Comparison of ENCODE assay signal across 8 cellular contexts in the genomic region with DNA sequence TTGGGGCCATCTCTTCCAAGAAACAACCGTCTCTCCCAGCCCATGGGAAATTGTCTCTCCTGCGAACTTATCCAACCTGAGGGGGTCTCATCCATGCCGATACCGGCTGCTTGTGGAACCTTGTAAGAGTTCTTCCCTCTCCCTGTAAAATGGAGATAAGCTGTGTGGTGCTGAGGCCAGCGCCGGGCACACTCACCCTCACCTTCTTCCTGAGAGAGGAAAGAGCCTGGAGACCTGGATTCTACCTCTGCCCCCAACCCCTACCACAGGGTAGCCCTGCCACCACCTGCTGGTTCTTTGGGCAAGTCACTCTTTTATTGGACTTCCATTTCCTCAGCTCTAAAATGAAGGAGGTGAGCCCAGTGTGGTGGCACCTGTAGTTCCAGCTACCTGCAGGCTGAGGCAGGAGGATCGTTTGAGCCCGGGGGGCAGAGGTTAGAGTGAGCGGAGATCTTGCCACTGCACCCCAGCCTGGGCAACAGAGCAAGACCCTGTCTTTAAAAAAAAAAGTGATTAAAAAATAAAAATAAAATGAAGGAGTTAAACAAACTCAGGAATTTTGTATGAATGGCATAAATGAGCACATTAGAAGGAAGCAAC. TPM values are rescaled to one million over a fixed set of nuclear protein-coding genes. Genes with fewer than 3 reads are reported as not detected.
DNase-seq lines count a peak whose midpoint lies in the region; ATAC-seq, FAIRE-seq and TF ChIP-seq lines count a peak whose summit lies in the region.

No MANE protein-coding gene starts in this region.

- peak; percentile 19 for ATAC-seq in K562
- no peak for ATAC-seq in right lobe of liver
- ATAC-seq in upper lobe of right lung, result no peak
- ATAC-seq in aorta (ENCODE audit: low FRiP score), result no peak

- peaks cover 24% of the 10 kb centered on the region for H3K4me1 ChIP-seq in ACC112 (ENCODE audit: control insufficient read depth, insufficient read depth, low read length, unreplicated experiment)
- peaks cover 26 to 41% of the 10 kb centered on the region in 2 experiments for H3K4me1 ChIP-seq in K562 (replicated peaks in 1 of 2; ENCODE audit: control insufficient read depth in 2 of 2, insufficient read depth in 2 of 2, low read length in 2 of 2)
- peaks cover 0 to 4% (median 0%) of the 10 kb centered on the region in 4 donors for H3K4me1 ChIP-seq in right lobe of liver
- H3K4me1 ChIP-seq in upper lobe of right lung, result peaks cover 2% of the 10 kb centered on the region
- no peaks in the 10 kb centered on the region for H3K4me1 ChIP-seq in aorta (ENCODE audit: control insufficient read depth in 1 of 2, insufficient read depth in 2 of 2, low read length in 2 of 2)

- 24% methylated on average over 9 of the region's 9 CpGs for WGBS in K562 (ENCODE audit: insufficient coverage, low coverage, missing lambda C conversion rate)
- 40% methylated on average over 9 of the region's 9 CpGs for WGBS in right lobe of liver (ENCODE audit: insufficient coverage, low coverage, low lambda C conversion rate, missing lambda C conversion rate)
- WGBS in aorta, 2 donors, result 42 to 53% methylated on average over 9 of the region's 9 CpGs

- TF ChIP-seq RAD21 in K562 (CRISPR knock-in tag; conservative IDR thresholded peaks at IDR 0.05 in 1 of 2, IDR thresholded peaks at IDR 0.05 in 1 of 2), result peak in 1 of 2 experiments; percentile 40; a peak in 2 of 4 replicates

- H3K27ac ChIP-seq in ACC112 (ENCODE audit: low read depth, low read length) (peak overlapping the region; percentile 95), K562 (ENCODE audit: extremely low read depth, low read depth, low read length) (peak overlapping the region; percentile 76; the same call in 2 of the 3 replicates), right lobe of liver (peak overlapping the region; percentile 34 to 69 (median 40)), upper lobe of right lung (peak overlapping the region; percentile 74), aorta (ENCODE audit: low read depth in 1 of 2, low read length in 2 of 2) (peak overlapping the region in 1 of 2 donors; percentile 7)

- H3K9ac ChIP-seq in K562 (ENCODE audit: insufficient read depth in 1 of 2, low read depth in 2 of 2, low read length in 2 of 2), result peak overlapping the region; percentile 71 to 93

- no peaks in the 10 kb centered on the region for H3K27me3 ChIP-seq in ACC112 (ENCODE audit: insufficient read depth, low read length)
- no peaks in the 10 kb centered on the region for H3K27me3 ChIP-seq in K562 (ENCODE audit: control insufficient read depth in 2 of 2, insufficient read depth in 2 of 2, low read length in 2 of 2)
- no peaks in the 10 kb centered on the region for H3K27me3 ChIP-seq in right lobe of liver
- H3K27me3 ChIP-seq in upper lobe of right lung, result no peaks in the 10 kb centered on the region
- H3K27me3 ChIP-seq in aorta (ENCODE audit: control insufficient read depth in 1 of 2, insufficient read depth in 2 of 2, low read length in 1 of 2), result no peaks in the 10 kb centered on the region

- no peaks in the 10 kb centered on the region for H4K20me1 ChIP-seq in K562 (replicated peaks; ENCODE audit: control insufficient read depth, insufficient read depth, low read length)

- CTCF ChIA-PET in K562 (lab: Yijun Ruan, JAX; ENCODE audit: low intra/inter-chr PET ratio), result no interaction called here

- TF ChIP-seq POLR2A in K562 (conservative IDR thresholded peaks at IDR 0.05), result no peak
- TF ChIP-seq POLR2A in right lobe of liver (IDR thresholded peaks at IDR 0.05), result no peak

- peak overlapping the region; percentile 60 for H2AFZ ChIP-seq in ACC112 (ENCODE audit: low read length, unreplicated experiment)
- H2AFZ ChIP-seq in K562 (ENCODE audit: low read depth, low read length), result peak overlapping the region; percentile 99

- H3K79me2 ChIP-seq in ACC112 (ENCODE audit: control insufficient read depth, insufficient read depth, low read length, unreplicated experiment) (no peaks in the 10 kb centered on the region), K562 (ENCODE audit: control insufficient read depth, insufficient read depth, low read length) (no peaks in the 10 kb centered on the region)

- POLR2A ChIA-PET in K562 (lab: Yijun Ruan, JAX), result interaction anchor here (0.6 to 1.3 kb wide), 7 partner anchors 17 to 417 kb away, joined by 3 to 5 read pairs (median 4); a partner anchor contains a TSS

- TF ChIP-seq EP300 in K562 (IDR thresholded peaks at IDR 0.05; ENCODE audit: low read length), result no peak

- FAIRE-seq in K562 (lab: Jason Lieb, UNC), result no peak

- H3K36me3 ChIP-seq in ACC112 (ENCODE audit: insufficient read depth, low read length) (no peaks in the 10 kb centered on the region), K562 (ENCODE audit: control insufficient read depth, insufficient read depth, low read length) (no peaks in the 10 kb centered on the region), right lobe of liver (no peaks in the 10 kb centered on the region), upper lobe of right lung (no peaks in the 10 kb centered on the region), aorta (ENCODE audit: control insufficient read depth in 1 of 2, insufficient read depth in 2 of 2, low read length in 1 of 2) (no peaks in the 10 kb centered on the region)

- H3K4me2 ChIP-seq in K562 (ENCODE audit: insufficient read depth, low read length), result peak overlapping the region; percentile 93

- H3K4me3 ChIP-seq in ACC112 (ENCODE audit: low read depth, low read length) (peak overlapping the region; percentile 96), K562 (peak overlapping the region; percentile 47), right lobe of liver (peak overlapping the region in 1 of 3 donors; percentile 47), upper lobe of right lung (peak overlapping the region; percentile 54), aorta (ENCODE audit: low read length in 2 of 2) (no peak overlapping the region)

- intact Hi-C loops in K562 (cut with micrococcal nuclease) (loop anchor here (2.0 kb wide), 2 partner anchors 29 to 39 kb away; a partner anchor contains a TSS), right lobe of liver (cut with DNase I) (no loop called here), upper lobe of right lung (cut with DNase I) (no loop called here), aorta (cut with DNase I) (no loop called here)

- no peaks in the 10 kb centered on the region for H3K9me3 ChIP-seq in K562 (replicated peaks; ENCODE audit: control insufficient read depth, insufficient read depth, low read depth, low read length)
- no peaks in the 10 kb centered on the region for H3K9me3 ChIP-seq in right lobe of liver
- no peaks in the 10 kb centered on the region for H3K9me3 ChIP-seq in upper lobe of right lung
- H3K9me3 ChIP-seq in aorta (ENCODE audit: control insufficient read depth, low read length), result no peaks in the 10 kb centered on the region

- in situ Hi-C loops in K562 (cut with MboI), result loop anchor here (5.0 kb wide), 1 partner anchor 52 kb away; no protein-coding TSS in a partner anchor

- peak in 2 of 3 experiments; percentile 2 to 34; a peak in 2 of 6 replicates for TF ChIP-seq CTCF in K562 (IDR thresholded peaks at IDR 0.05 in 2 of 3, conservative IDR thresholded peaks at IDR 0.05 in 1 of 3; ENCODE audit: insufficient read depth in 2 of 3, low read depth in 1 of 3, low read length in 3 of 3)
- TF ChIP-seq CTCF in right lobe of liver (IDR thresholded peaks at IDR 0.05), result no peak
- no peak for TF ChIP-seq CTCF in upper lobe of right lung (IDR thresholded peaks at IDR 0.05)

- BruUV-seq in K562 (replicated peaks; lab: Mats Ljungman, UMichigan), result no TSS peak

- peak; percentile 29 for DNase-seq in HT-29 (ENCODE audit: low spot score)
- DNase-seq in K562 (ENCODE audit: extremely low read depth in 1 of 4, low spot score in 3 of 4), result peak in 1 of 4 experiments; percentile 43
- peak in 1 of 3 donors; percentile 16 for DNase-seq in right lobe of liver
- DNase-seq in upper lobe of right lung, result no peak
- no peak for DNase-seq in NCI-H446 treated with DMSO at 0.1 percent for 48 hours (lab: John Stamatoyannopoulos, UW)
- DNase-seq in NCI-H2081 treated with DMSO at 0.1 percent for 48 hours (lab: John Stamatoyannopoulos, UW), result no peak
- DNase-seq in aorta, result no peak

- H3K9me1 ChIP-seq in K562 (ENCODE audit: control insufficient read depth, insufficient read depth, low read length), result no peaks in the 10 kb centered on the region

TF ChIP-seq in K562, 482 proteins besides CTCF, POLR2A, EP300 and RAD21 (continues in another document):
- peak; percentile 19 for TF ChIP-seq CHD4 (IDR thresholded peaks at IDR 0.05; ENCODE audit: insufficient read depth, insufficient replicate concordance, low read depth, low read length, poor library complexity, severe bottlenecking)

RNA-seq across cellular contexts. Expression of a gene that starts 38.4 kb away (rescaled TPM):
- total RNA-seq in HT-29 (2014; rRNA removed; shearing (Covaris generic)), result 548 and 565 TPM in 2 replicates
- total RNA-seq in K562 (2011; cell fraction: chromatin; rRNA removed; ENCODE audit: low replicate concordance), result 516 and 975 TPM in 2 replicates
- 1,506 and 1,517 TPM in 2 replicates for total RNA-seq in K562 (2011; cell fraction: nucleolus; rRNA removed)
- 977 and 1,240 TPM in 2 replicates for total RNA-seq in K562 (2011; cell fraction: nucleoplasm; rRNA removed)
- 300 and 431 TPM in 2 replicates for total RNA-seq in K562 (2014; rRNA removed)
- total RNA-seq in K562 (2014; rRNA removed; fragmentation: Illumina TruSeq; extraction: Trizol), result 231 and 245 TPM in 2 replicates
- total RNA-seq in K562 (2015; rRNA removed; fragmentation: Illumina TruSeq; extraction: Trizol), result 354 and 357 TPM in 2 replicates
- total RNA-seq in K562 (2021), result 458 and 473 TPM in 2 replicates
- polyA plus RNA-seq in K562 (2011; rRNA removed), result 613 and 630 TPM in 2 replicates
- polyA plus RNA-seq in K562 (2011; cell fraction: cytosol; rRNA removed), result 632 and 704 TPM in 2 replicates
- 504 and 505 TPM in 2 replicates for polyA plus RNA-seq in K562 (2011; cell fraction: nucleus; rRNA removed)
- 541 and 1,183 TPM in 2 replicates for polyA plus RNA-seq in K562 (2012)
- polyA plus RNA-seq in K562 (2014; fragmentation: Illumina TruSeq; extraction: Trizol), result 439 and 442 TPM in 2 replicates
- polyA plus RNA-seq in K562 (2014; fragmentation: Nextera tagmentation; extraction: Ambion mirVana), result 100 to 1,000 TPM; 429 to 700 TPM
- 399 and 425 TPM in 2 replicates for polyA plus RNA-seq in K562 (2014; rRNA removed)
- polyA minus RNA-seq in K562 (2011; rRNA and poly(A)+ RNA removed), result 379 and 426 TPM in 2 replicates
- 290 and 309 TPM in 2 replicates for polyA minus RNA-seq in K562 (2011; cell fraction: cytosol; rRNA and poly(A)+ RNA removed)
- polyA minus RNA-seq in K562 (2011; cell fraction: nucleus; rRNA and poly(A)+ RNA removed), result 87.5 and 138 TPM in 2 replicates
- total RNA-seq in right lobe of liver, result 100 to 1,000 TPM; 520 to 743 (median 570) TPM
- 1,464 TPM for total RNA-seq in upper lobe of right lung
- 1,000 to 10,000 TPM in 1 of 2 donors, 100 to 1,000 TPM in 1; 995 to 1,176 TPM for total RNA-seq in aorta
- 1,000 to 10,000 TPM in 1 of 2 donors, 100 to 1,000 TPM in 1; 698 to 1,028 TPM for polyA plus RNA-seq in aorta

Comparison
In these comparisons a context has a peak if more than half of its experiments do, and no peak if none do; other contexts are left out.
1. H3K4me3 ChIP-seq: peak in ACC112 (single experiment), K562 (single experiment) and upper lobe of right lung (single experiment); none in aorta (0 of 2).
2. CTCF ChIP-seq: peak in K562 (2 of 3); none in right lobe of liver (0 of 4) and upper lobe of right lung (single experiment).